ENCODE assay signal across 15 cellular contexts in the genomic region with DNA sequence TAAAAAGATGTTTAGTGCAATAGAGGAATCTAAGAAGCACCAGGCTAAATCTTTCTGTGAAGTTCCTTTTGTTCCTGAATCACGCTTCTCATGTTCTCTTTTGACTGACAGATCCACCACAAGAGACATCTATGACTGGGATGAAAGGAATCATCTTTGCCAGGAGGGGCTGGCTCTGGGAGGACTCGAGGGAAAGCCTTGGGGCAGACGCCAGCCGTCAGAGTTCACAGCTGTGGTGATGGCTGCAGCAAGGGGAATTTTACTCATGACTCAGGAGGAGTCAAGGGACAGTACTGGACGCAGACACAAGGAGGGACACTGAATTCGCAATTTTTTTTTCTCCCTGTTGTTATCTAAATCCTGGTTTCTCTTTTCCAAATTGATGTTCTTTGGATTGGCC. TPM values are rescaled to one million over a fixed set of nuclear protein-coding genes. Genes with fewer than 3 reads are reported as not detected.
DNase-seq lines count a peak whose midpoint lies in the region; ATAC-seq and TF ChIP-seq lines count a peak whose summit lies in the region.
"Had no signal": no experiment of that assay in that cellular context is flagged by ENCODE, and none has a peak within 500 bp of the region (broad histone marks: within the 10 kb centered on the region; RNA-seq: fewer than 3 reads in every experiment).

No MANE protein-coding gene starts in this region.

- 62% methylated on average over 3 of the region's 6 CpGs for WGBS in mesenchymal stem cell

- peaks cover 14% of the 10 kb centered on the region for H3K27me3 Mint-ChIP-seq in chondrocyte (ENCODE audit: low read depth)

- no peak overlapping the region for H2AFZ ChIP-seq in mesenchymal stem cell (ENCODE audit: low read depth, low read length)

- ATAC-seq in HG03469 (IDR thresholded peaks at IDR 0.05; ENCODE audit: unreplicated experiment): no peak
- ATAC-seq in HG02678 (IDR thresholded peaks at IDR 0.05; ENCODE audit: unreplicated experiment): no peak
- ATAC-seq: left lobe of liver had no signal

- H2BK12ac ChIP-seq in mesenchymal stem cell (ENCODE audit: low read length in 2 of 2): no peak overlapping the region

- peaks cover 5% of the 10 kb centered on the region for H3K4me1 Mint-ChIP-seq in chondrocyte (ENCODE audit: low read depth)
- H3K4me1 Mint-ChIP-seq: activated naive CD8-positive, alpha-beta T cell treated with anti-CD3 and anti-CD28 coated beads, Interleukin-2, amount 10 ng/mL, durations not matched to agents 7 days and 5 days had no signal

- no peak overlapping the region for H4K91ac ChIP-seq in mesenchymal stem cell (ENCODE audit: low read length)

- H3K4me3 ChIP-seq in mesenchymal stem cell (ENCODE audit: insufficient read depth in 1 of 2, low read depth in 1 of 2, low read length in 2 of 2): peak overlapping the region in 1 of 2 experiments; percentile 49
- H3K4me3 ChIP-seq: BLaER1, MG63, Peyer's patch had no signal

- H3K4ac ChIP-seq in mesenchymal stem cell (ENCODE audit: low read depth in 1 of 2, low read length in 2 of 2): no peak overlapping the region

- no peak overlapping the region for H4K8ac ChIP-seq in mesenchymal stem cell (ENCODE audit: low read length)

- H3K36me3 ChIP-seq in mesenchymal stem cell (ENCODE audit: control insufficient read depth in 1 of 2, insufficient read depth in 2 of 2, low read depth in 1 of 2, low read length in 2 of 2): no peaks in the 10 kb centered on the region
- H3K36me3 ChIP-seq: BLaER1, MG63, Peyer's patch had no signal

- H3K4me1 ChIP-seq in mesenchymal stem cell (ENCODE audit: control insufficient read depth, insufficient read depth, low read depth, low read length): peaks cover 2% of the 10 kb centered on the region
- H3K4me1 ChIP-seq: BLaER1, Peyer's patch had no signal

- H3K36me3 Mint-ChIP-seq in chondrocyte (ENCODE audit: low read depth): no peaks in the 10 kb centered on the region
- H3K36me3 Mint-ChIP-seq: activated naive CD8-positive, alpha-beta T cell treated with anti-CD3 and anti-CD28 coated beads, Interleukin-2, amount 10 ng/mL, durations not matched to agents 7 days and 5 days had no signal

- no peak overlapping the region for H2BK5ac ChIP-seq in mesenchymal stem cell (ENCODE audit: low read depth, low read length, poor library complexity, severe bottlenecking)

- no peak overlapping the region for H3K4me3 Mint-ChIP-seq in chondrocyte (ENCODE audit: unreplicated experiment)
- H3K4me3 Mint-ChIP-seq: activated naive CD8-positive, alpha-beta T cell treated with anti-CD3 and anti-CD28 coated beads, Interleukin-2, amount 10 ng/mL, durations not matched to agents 7 days and 5 days had no signal

- H3K27me3 ChIP-seq in mesenchymal stem cell (ENCODE audit: control insufficient read depth in 1 of 2, insufficient read depth in 1 of 2, low read length in 2 of 2): no peaks in the 10 kb centered on the region
- H3K27me3 ChIP-seq: BLaER1, MG63, Peyer's patch had no signal

- no peaks in the 10 kb centered on the region for H3K79me1 ChIP-seq in mesenchymal stem cell (replicated peaks; ENCODE audit: low read length, poor library complexity, severe bottlenecking)

- no peak overlapping the region for H3K27ac Mint-ChIP-seq in chondrocyte (ENCODE audit: unreplicated experiment)
- H3K27ac Mint-ChIP-seq: activated naive CD8-positive, alpha-beta T cell treated with anti-CD3 and anti-CD28 coated beads, Interleukin-2, amount 10 ng/mL, durations not matched to agents 7 days and 5 days had no signal

- no peak overlapping the region for H2AK5ac ChIP-seq in mesenchymal stem cell (ENCODE audit: low read length, severe bottlenecking)

- no peak overlapping the region for H3K23ac ChIP-seq in mesenchymal stem cell (ENCODE audit: low read length in 2 of 2)

- H3K18ac ChIP-seq in mesenchymal stem cell (ENCODE audit: low read depth in 1 of 2, low read length in 2 of 2): no peak overlapping the region

- H3K27ac ChIP-seq in mesenchymal stem cell (ENCODE audit: low read length, poor library complexity, severe bottlenecking): no peak overlapping the region
- H3K27ac ChIP-seq: BLaER1, Peyer's patch had no signal

- peak; percentile 7 for TF ChIP-seq CTCF in chondrocyte (IDR thresholded peaks at IDR 0.05)

- H3K9me3 ChIP-seq in mesenchymal stem cell (ENCODE audit: control insufficient read depth, low read length): no peaks in the 10 kb centered on the region
- H3K9me3 ChIP-seq: MG63, Peyer's patch had no signal

- no peak overlapping the region for H3K14ac ChIP-seq in mesenchymal stem cell (ENCODE audit: low read length in 2 of 2)

- H2BK15ac ChIP-seq in mesenchymal stem cell (ENCODE audit: low read depth, poor library complexity, severe bottlenecking): no peak overlapping the region

- H2BK120ac ChIP-seq in mesenchymal stem cell (ENCODE audit: low read depth, low read length): no peak overlapping the region

- no peak overlapping the region for H3K9ac ChIP-seq in mesenchymal stem cell (ENCODE audit: low read length)
- H3K9ac ChIP-seq: BLaER1 had no signal

- DNase-seq in AG08396 (ENCODE audit: low spot score) (peak; percentile 5), HT1080 (ENCODE audit: low read depth) (peak; percentile 60), chondrocyte (ENCODE audit: low spot score) (no peak), mesenchymal stem cell (peak; percentile 27), NK-92 (lab: John Stamatoyannopoulos, UW; ENCODE audit: unreplicated experiment) (no peak), cerebellar cortex (ENCODE audit: low spot score) (no peak)
- DNase-seq: activated naive CD8-positive, alpha-beta T cell treated with anti-CD3 and anti-CD28 coated beads, Interleukin-2, amount 10 ng/mL, durations not matched to agents 7 days and 5 days; foreskin fibroblast; MG63; Peyer's patch; T1000 had no signal

- H3K9me3 Mint-ChIP-seq in chondrocyte (ENCODE audit: low read depth): peaks cover 20% of the 10 kb centered on the region

- no peak overlapping the region for H3K4me2 ChIP-seq in mesenchymal stem cell (ENCODE audit: low read length, poor library complexity, severe bottlenecking)
- H3K4me2 ChIP-seq: BLaER1 had no signal

RNA-seq across cellular contexts. Expression of a gene that starts 38.7 kb away (rescaled TPM):
- total RNA-seq in HT1080 (2014; rRNA removed; shearing (Covaris generic)): 25.9 and 30.7 TPM in 2 replicates
- polyA plus RNA-seq in HT1080 (2015; cell fraction: cytosol; rRNA removed): 14.3 and 16.3 TPM in 2 replicates
- polyA plus RNA-seq in HT1080 (2015; cell fraction: nucleus; rRNA removed): 14.1 and 15.2 TPM in 2 replicates
- total RNA-seq in chondrocyte: 25.4 to 28.6 TPM (median 27.0 TPM) in 3 replicates
- polyA plus RNA-seq in mesenchymal stem cell (2013, experiment 1 of 2): 16.7 TPM
- polyA plus RNA-seq in mesenchymal stem cell (2013, experiment 2 of 2): 18.1 TPM

Comparison
In these comparisons a context has a peak if more than half of its experiments do, and no peak if none do; other contexts are left out.
1. DNase-seq: peak in AG08396 (single experiment), HT1080 (single experiment) and mesenchymal stem cell (single experiment); none in chondrocyte (single experiment), NK-92 (single experiment) and cerebellar cortex (single experiment).